In genomic region chr10:68840650-68841049, GRCh38 we compare ENCODE assay signal across 1 cellular context. TPM values are rescaled to one million over a fixed set of nuclear protein-coding genes. Genes with fewer than 3 reads are reported as not detected.
"Had no signal": no experiment of that assay in that cellular context is flagged by ENCODE, and none has a peak within 500 bp of the region (broad histone marks: within the 10 kb centered on the region; RNA-seq: fewer than 3 reads in every experiment).

No MANE protein-coding gene starts in this region.

RNA-seq across cellular contexts. Expression of gene STOX1, which starts 13.3 kb away (rescaled TPM):
- total RNA-seq: glomerular endothelial cell had no signal
